14 cellular contexts compared by ENCODE assay signal in the genomic region with DNA sequence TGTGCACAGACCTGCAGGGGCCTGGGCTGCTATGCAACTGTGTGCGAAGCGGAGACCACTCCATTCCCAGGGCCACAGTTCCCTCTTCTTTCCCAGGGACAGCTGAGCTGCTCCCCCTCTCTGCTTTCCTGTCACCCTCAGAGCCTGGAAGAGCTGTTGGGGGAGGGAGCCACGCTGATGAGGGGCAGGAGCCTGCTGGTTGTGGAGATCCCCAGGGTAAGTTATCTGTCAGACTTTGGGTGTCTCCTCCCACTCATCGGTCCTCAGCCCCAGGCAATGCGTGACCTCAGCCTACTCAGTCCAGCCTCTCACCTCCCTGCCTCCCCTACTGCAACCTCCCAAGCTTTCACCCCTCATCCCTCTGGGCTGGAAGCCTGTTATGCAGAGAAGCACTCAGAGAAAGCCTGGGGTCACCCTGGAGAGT. TPM values are rescaled to one million over a fixed set of nuclear protein-coding genes. Genes with fewer than 3 reads are reported as not detected.
DNase-seq lines count a peak whose midpoint lies in the region; ATAC-seq and TF ChIP-seq lines count a peak whose summit lies in the region.
"Had no signal": no experiment of that assay in that cellular context is flagged by ENCODE, and none has a peak within 500 bp of the region (broad histone marks: within the 10 kb centered on the region; RNA-seq: fewer than 3 reads in every experiment).

No MANE protein-coding gene starts in this region.

- H3K4me3 ChIP-seq in heart left ventricle (no peak overlapping the region), right cardiac atrium (ENCODE audit: low read length) (no peak overlapping the region), upper lobe of right lung (no peak overlapping the region)
- H3K4me3 ChIP-seq: skin epidermis had no signal

- TF ChIP-seq POLR2A in heart left ventricle (IDR thresholded peaks at IDR 0.05), result no peak

- ATAC-seq in heart left ventricle (peak in 2 of 4 donors; percentile 2 to 9), HG03442 (IDR thresholded peaks at IDR 0.05; ENCODE audit: unreplicated experiment) (peak; percentile 43), right cardiac atrium (peak; percentile 1 to 18), upper lobe of right lung (no peak)

- H3K27me3 ChIP-seq in heart left ventricle (no peaks in the 10 kb centered on the region), right cardiac atrium (ENCODE audit: control insufficient read depth, insufficient read depth) (no peaks in the 10 kb centered on the region), upper lobe of right lung (no peaks in the 10 kb centered on the region)

- no peak for TF ChIP-seq CTCF in heart left ventricle (IDR thresholded peaks at IDR 0.05)
- TF ChIP-seq CTCF in upper lobe of right lung (IDR thresholded peaks at IDR 0.05), result no peak

- H3K36me3 ChIP-seq in heart left ventricle (peaks cover 0 to 44% (median 41%) of the 10 kb centered on the region in 9 donors), upper lobe of right lung (peaks cover 19% of the 10 kb centered on the region)

- WGBS in heart left ventricle, 4 donors, result 63 to 82% (median 68%) methylated on average over 3 to 5 of the region's 5 CpGs
- WGBS in right cardiac atrium, result 53% methylated on average over 5 of the region's 5 CpGs

- H3K4me1 ChIP-seq in heart left ventricle, result peaks cover 0 to 63% (median 31%) of the 10 kb centered on the region in 12 donors
- H3K4me1 ChIP-seq in right cardiac atrium (ENCODE audit: control insufficient read depth, insufficient read depth, low read length), result peaks cover 2% of the 10 kb centered on the region
- H3K4me1 ChIP-seq in upper lobe of right lung, result no peaks in the 10 kb centered on the region

- H3K9me3 ChIP-seq in heart left ventricle (no peaks in the 10 kb centered on the region), right cardiac atrium (ENCODE audit: control insufficient read depth, low read length) (no peaks in the 10 kb centered on the region), upper lobe of right lung (no peaks in the 10 kb centered on the region)

- peak overlapping the region; percentile 30 to 92 (median 66) for H3K27ac ChIP-seq in heart left ventricle
- peak overlapping the region; percentile 91 for H3K27ac ChIP-seq in right cardiac atrium (ENCODE audit: low read length)
- H3K27ac ChIP-seq in upper lobe of right lung, result no peak overlapping the region
- H3K27ac ChIP-seq: skin epidermis had no signal

- DNase-seq in heart left ventricle (peak in 1 of 5 donors; percentile 62), cardiac septum (ENCODE audit: low spot score) (no peak), right cardiac atrium (peak in 1 of 3 donors; percentile 48), upper lobe of right lung (peak; percentile 39), HCEC 1CT (no peak), foreskin melanocyte (no peak)
- DNase-seq in central memory CD4-positive, alpha-beta T cell, result no peak
- DNase-seq: DMS79; HFFc6; NCI-H146; NK-92 treated with Interleukin-12 subunit alpha and Interleukin-12 subunit beta, amount 100 ng/mL, for 24 hours had no signal

- intact Hi-C loops in heart left ventricle (cut with DNase I), result loop anchor here in 2 of 10 donors (10.0 kb wide), 2 partner anchors 95 to 115 kb away; a partner anchor contains a TSS
- intact Hi-C loops in cardiac septum (cut with DNase I), result loop anchor here (5.0 kb wide), 1 partner anchor 117 kb away; a partner anchor contains a TSS
- intact Hi-C loops in right cardiac atrium (cut with DNase I), result no loop called here
- intact Hi-C loops in upper lobe of right lung (cut with DNase I), result no loop called here

RNA-seq across cellular contexts. Expression of a gene that starts 53.5 kb away (rescaled TPM):
- total RNA-seq in heart left ventricle (1 to 10 TPM; 2.6 to 9.5 (median 5.1) TPM), cardiac septum (7.0 TPM), right cardiac atrium (10 to 100 TPM; 10.4 to 15.6 (median 11.6) TPM), upper lobe of right lung (35.3 TPM)
- polyA plus RNA-seq in heart left ventricle (1 to 10 TPM; 3.6 to 4.7 TPM), right cardiac atrium (6.6 TPM)
- total RNA-seq: T-helper 1 cell treated with Interleukin-12 subunit alpha and Interleukin-12 subunit beta and Interleukin-4 antibody, amounts not matched to agents 30 ng/mL and 1 ng/mL, for 36 hours had no signal
